18 cellular contexts compared by ENCODE assay signal in genomic region chr12:38823743-38824142, GRCh38.
DNase-seq lines count a peak whose midpoint lies in the region; ATAC-seq and TF ChIP-seq lines count a peak whose summit lies in the region.
"Had no signal": no experiment of that assay in that cellular context is flagged by ENCODE, and none has a peak within 500 bp of the region (broad histone marks: within the 10 kb centered on the region; RNA-seq: fewer than 3 reads in every experiment).

No MANE protein-coding gene starts in this region.

- TF ChIP-seq CTCF in esophagus squamous epithelium (IDR thresholded peaks at IDR 0.05): no peak
- TF ChIP-seq CTCF in MM.1S (IDR thresholded peaks at IDR 0.05; ENCODE audit: low read length): no peak

- H3K4me3 ChIP-seq in esophagus squamous epithelium (no peak overlapping the region), MM.1S (ENCODE audit: low read length) (no peak overlapping the region)
- H3K4me3 ChIP-seq: gastroesophageal sphincter, left ventricle myocardium inferior, SJSA1 had no signal

- no peak overlapping the region for H3K4me2 ChIP-seq in MM.1S (ENCODE audit: low read depth, low read length)

- H3K4me1 ChIP-seq in esophagus squamous epithelium: no peaks in the 10 kb centered on the region
- H3K4me1 ChIP-seq in MM.1S (ENCODE audit: low read length): no peaks in the 10 kb centered on the region
- H3K4me1 ChIP-seq: gastroesophageal sphincter, left ventricle myocardium inferior, SJSA1 had no signal

- H3K36me3 ChIP-seq in esophagus squamous epithelium (no peaks in the 10 kb centered on the region), MM.1S (replicated peaks; ENCODE audit: insufficient read depth, low read length) (no peaks in the 10 kb centered on the region; the same call in 1 of the 2 replicates)
- H3K36me3 ChIP-seq: brain microvascular endothelial cell, SJSA1 had no signal

- intact Hi-C loops in esophagus squamous epithelium (cut with DNase I): no loop called here

- H3K27me3 ChIP-seq in esophagus squamous epithelium (no peaks in the 10 kb centered on the region), MM.1S (replicated peaks; ENCODE audit: insufficient read depth, low read length) (no peaks in the 10 kb centered on the region)
- H3K27me3 ChIP-seq: brain microvascular endothelial cell, gastroesophageal sphincter, SJSA1 had no signal

- 78 to 87% methylated on average over 6 of the region's 6 CpGs for WGBS in esophagus squamous epithelium, 2 donors

- H2AFZ ChIP-seq in MM.1S (ENCODE audit: low read length): no peak overlapping the region

- no peaks in the 10 kb centered on the region for H3K9me3 ChIP-seq in esophagus squamous epithelium
- no peaks in the 10 kb centered on the region for H3K9me3 ChIP-seq in MM.1S (replicated peaks; ENCODE audit: insufficient read depth, low read length)
- H3K9me3 ChIP-seq: gastroesophageal sphincter, left ventricle myocardium inferior, SJSA1 had no signal

- no peak overlapping the region for H3K27ac ChIP-seq in esophagus squamous epithelium
- no peak overlapping the region for H3K27ac ChIP-seq in MM.1S (ENCODE audit: low read length)
- H3K27ac ChIP-seq: 22Rv1, brain microvascular endothelial cell, gastroesophageal sphincter, left ventricle myocardium inferior, SJSA1 had no signal

- no peaks in the 10 kb centered on the region for H3F3A ChIP-seq in MM.1S (ENCODE audit: insufficient read depth, low read length)

- no peaks in the 10 kb centered on the region for H3K9me2 ChIP-seq in MM.1S (replicated peaks; ENCODE audit: insufficient read depth, low read length)

- DNase-seq in DMS53 (lab: John Stamatoyannopoulos, UW) (peak; percentile 29), DMS53 treated with DMSO at 0.1 percent for 48 hours (lab: John Stamatoyannopoulos, UW; ENCODE audit: unreplicated experiment) (no peak), RPMI7951 (ENCODE audit: low read depth) (peak; percentile 40), fibroblast of peridontal ligament (ENCODE audit: extremely low read depth) (peak; percentile 22), stromal cell of bone marrow (ENCODE audit: low read depth) (peak; percentile 29), esophagus squamous epithelium (lab: John Stamatoyannopoulos, UW) (no peak), MM.1S (no peak)
- DNase-seq: activated CD4-positive, alpha-beta T cell treated with anti-CD3 and anti-CD28 coated beads, Interleukin-2, amount 10 ng/mL, durations not matched to agents 7 days and 5 days; brain microvascular endothelial cell; GOT3; left ventricle myocardium inferior; naive B cell; NCI-H2081 had no signal

- H3K79me2 ChIP-seq in MM.1S (ENCODE audit: low read length): no peaks in the 10 kb centered on the region

- no peaks in the 10 kb centered on the region for H4K20me1 ChIP-seq in MM.1S (ENCODE audit: insufficient read depth, low read length)

- no peak overlapping the region for H3K9ac ChIP-seq in MM.1S (ENCODE audit: low read length)

- ATAC-seq in GM18861 (IDR thresholded peaks at IDR 0.05; ENCODE audit: unreplicated experiment): no peak
- ATAC-seq: gastroesophageal sphincter; stimulated activated memory B cell treated with anti-CD40 and anti-IgM and Interleukin-4, amounts not matched to agents 10 μg/mL and 1 μg/mL and 100 μg/mL, for 72 hours had no signal

- TF ChIP-seq POLR2A in esophagus squamous epithelium (IDR thresholded peaks at IDR 0.05): no peak

Comparison
In these comparisons a context has a peak if more than half of its experiments do, and no peak if none do; other contexts are left out.
1. DNase-seq: peak in DMS53 (single experiment), RPMI7951 (single experiment), fibroblast of peridontal ligament (single experiment) and stromal cell of bone marrow (single experiment); none in DMS53 treated with DMSO at 0.1 percent for 48 hours (single experiment), esophagus squamous epithelium (single experiment) and MM.1S (single experiment).